In genomic region chr1:3139871-3140837, GRCh38 we compare ENCODE assay signal across 29 cellular contexts.
DNase-seq lines count a peak whose midpoint lies in the region; ATAC-seq, FAIRE-seq and TF ChIP-seq lines count a peak whose summit lies in the region.
"Had no signal": no experiment of that assay in that cellular context is flagged by ENCODE, and none has a peak within 500 bp of the region (broad histone marks: within the 10 kb centered on the region; RNA-seq: fewer than 3 reads in every experiment).

No MANE protein-coding gene starts in this region.

- peaks cover 25% of the 10 kb centered on the region for H3K27me3 ChIP-seq in BE2C
- H3K27me3 ChIP-seq in pancreas: no peaks in the 10 kb centered on the region

- intact Hi-C loops in pancreas (cut with DNase I): no loop called here
- intact Hi-C loops in mucosa of descending colon (cut with DNase I, micrococcal nuclease): no loop called here

- CTCF ChIA-PET in GM10248 (lab: Yijun Ruan, JAX): no interaction called here

- H3K4me3 ChIP-seq in BE2C (ENCODE audit: low read depth, low read length) (peak overlapping the region; percentile 20; the same call in 1 of the 2 replicates), pancreas (no peak overlapping the region), mucosa of descending colon (no peak overlapping the region)
- H3K4me3 ChIP-seq: PC-9, SJCRH30, spleen had no signal

- TF ChIP-seq CTCF in BE2C (IDR thresholded peaks at IDR 0.05; ENCODE audit: low read depth, low read length): no peak
- TF ChIP-seq CTCF in pancreas (IDR thresholded peaks at IDR 0.05): no peak
- TF ChIP-seq CTCF in mucosa of descending colon (IDR thresholded peaks at IDR 0.05): no peak
- TF ChIP-seq CTCF in GM10248 (IDR thresholded peaks at IDR 0.05; ENCODE audit: control extremely low read depth, extremely low read depth, low read depth, missing control alignments): no peak

- H3K4me1 ChIP-seq in BE2C: no peaks in the 10 kb centered on the region
- peaks cover 3 to 16% (median 5%) of the 10 kb centered on the region in 3 donors for H3K4me1 ChIP-seq in pancreas
- H3K4me1 ChIP-seq in mucosa of descending colon (ENCODE audit: low read depth): no peaks in the 10 kb centered on the region
- H3K4me1 ChIP-seq: SJCRH30, spleen had no signal

- POLR2A ChIA-PET in GM10248 (lab: Yijun Ruan, JAX): no interaction called here

- peak in 3 of 4 donors; percentile 8 to 20 (median 12) for ATAC-seq in pancreas
- ATAC-seq in mucosa of descending colon: no peak
- ATAC-seq: activated T-cell treated with anti-CD3 and anti-CD28 coated beads, Interleukin-2, amount 50 U/mL, for 72 hours; gastroesophageal sphincter; naive thymus-derived CD8-positive, alpha-beta T cell; stimulated activated naive CD8-positive, alpha-beta T cell treated with anti-CD3 and anti-CD28 coated beads, Interleukin-15, Interleukin-2, amounts not matched to agents 100 U/mL and 50 U/mL, for 24 hours had no signal

- no peak for FAIRE-seq in pancreas (lab: Jason Lieb, UNC)
- FAIRE-seq: GM12892 had no signal

- H3K9me3 ChIP-seq in BE2C: no peaks in the 10 kb centered on the region
- H3K9me3 ChIP-seq in pancreas: no peaks in the 10 kb centered on the region
- H3K9me3 ChIP-seq in mucosa of descending colon: no peaks in the 10 kb centered on the region
- H3K9me3 ChIP-seq: esophagus squamous epithelium, gastroesophageal sphincter, SJCRH30, spleen had no signal

- H3K36me3 ChIP-seq in BE2C (no peaks in the 10 kb centered on the region), pancreas (no peaks in the 10 kb centered on the region), mucosa of descending colon (ENCODE audit: low read depth) (no peaks in the 10 kb centered on the region)
- H3K36me3 ChIP-seq: esophagus squamous epithelium, gastroesophageal sphincter, SJCRH30, spleen had no signal

- WGBS in pancreas, 2 donors: 42 to 54% methylated on average over 48 of the region's 48 CpGs

- H3K27ac ChIP-seq in pancreas: peak overlapping the region in 3 of 4 donors; percentile 33 to 37 (median 33)
- H3K27ac ChIP-seq: esophagus squamous epithelium, gastroesophageal sphincter, PC-9, SJCRH30, spleen had no signal

- DNase-seq in BE2C: no peak
- peak; percentile 29 for DNase-seq in NCI-H748 (lab: John Stamatoyannopoulos, UW; ENCODE audit: unreplicated experiment)
- DNase-seq in hepatic stellate cell (ENCODE audit: low spot score): peak; percentile 73
- DNase-seq in pancreas: peak in 1 of 6 donors; percentile 54
- DNase-seq in mucosa of descending colon: no peak
- DNase-seq in MV-4-11 (lab: John Stamatoyannopoulos, UW): no peak
- no peak for DNase-seq in SIG-M5 (lab: John Stamatoyannopoulos, UW)
- DNase-seq in GM10248 (ENCODE audit: extremely low spot score): no peak
- DNase-seq: activated CD4-positive, alpha-beta T cell treated with anti-CD3 and anti-CD28 coated beads for 48 hours; activated naive CD4-positive, alpha-beta T cell treated with anti-CD3 and anti-CD28 coated beads for 36 hours; activated T-cell treated with anti-CD3 and anti-CD28 coated beads, Interleukin-2, amount 50 U/mL, for 72 hours; cerebellar nuclear complex; DMS79; effector CD8-positive, alpha-beta T cell; esophagus squamous epithelium; GOT3; naive thymus-derived CD8-positive, alpha-beta T cell; NCI-H1092; NCI-H1930; NCI-H2227 treated with DMSO at 0.1 percent for 48 hours; NCI-H82; PC-9; SJCRH30; spleen; stimulated activated CD4-positive, alpha-beta T cell treated with anti-CD3 and anti-CD28 coated beads, Interleukin-4, amount 100 ng/mL, for 1 hour; stimulated activated naive CD8-positive, alpha-beta T cell treated with anti-CD3 and anti-CD28 coated beads, Interleukin-15, Interleukin-2, amounts not matched to agents 100 U/mL and 50 U/mL, for 24 hours; trophoblast cell had no signal

Comparison
In these comparisons a context has a peak if more than half of its experiments do, and no peak if none do; other contexts are left out.
1. DNase-seq: peak in NCI-H748 (single experiment) and hepatic stellate cell (single experiment); none in BE2C (single experiment), mucosa of descending colon (0 of 3), MV-4-11 (single experiment), SIG-M5 (single experiment) and GM10248 (single experiment).